ENCODE assay signal across 8 cellular contexts in the genomic region with DNA sequence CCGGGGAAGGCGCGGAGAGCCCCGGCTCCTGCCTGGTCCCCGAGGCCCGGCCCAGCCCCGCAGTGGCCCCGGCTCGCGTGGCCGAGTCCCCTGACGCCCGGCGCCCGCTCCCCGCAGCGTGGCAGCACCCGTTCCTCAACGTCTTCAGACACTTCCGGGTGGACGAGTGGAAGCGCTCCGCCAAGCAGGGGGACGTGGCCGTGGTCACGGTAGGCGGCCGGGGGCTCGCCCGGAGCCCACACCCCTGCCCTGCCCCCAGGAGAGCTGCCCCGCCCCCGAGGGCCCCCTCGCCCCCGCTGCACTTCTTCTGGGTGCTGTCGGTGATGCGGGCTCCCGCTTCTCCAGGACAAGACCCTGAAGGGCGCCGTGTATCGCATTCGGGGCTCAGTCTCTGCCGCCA. TPM values are rescaled to one million over a fixed set of nuclear protein-coding genes. Genes with fewer than 3 reads are reported as not detected.
DNase-seq lines count a peak whose midpoint lies in the region; ATAC-seq and TF ChIP-seq lines count a peak whose summit lies in the region.

No MANE protein-coding gene starts in this region.

- DNase-seq in EL (peak; percentile 38), HFF-Myc (ENCODE audit: extremely low read depth, low read depth) (no peak), SK-N-MC (ENCODE audit: low read depth, low spot score) (no peak), esophagus squamous epithelium (lab: John Stamatoyannopoulos, UW) (no peak), prostate gland (ENCODE audit: low spot score) (no peak), NCI-H2029 (lab: John Stamatoyannopoulos, UW) (no peak), SHP77 (lab: John Stamatoyannopoulos, UW) (no peak)

- H3K27me3 ChIP-seq in esophagus squamous epithelium: no peaks in the 10 kb centered on the region
- no peaks in the 10 kb centered on the region for H3K27me3 ChIP-seq in prostate gland (replicated peaks; ENCODE audit: insufficient read depth)

- ATAC-seq in GM18873 (IDR thresholded peaks at IDR 0.05; ENCODE audit: low FRiP score, unreplicated experiment): no peak

- H3K4me1 ChIP-seq in esophagus squamous epithelium (peaks cover 32 to 63% (median 33%) of the 10 kb centered on the region in 3 donors), prostate gland (replicated peaks) (peaks cover 18% of the 10 kb centered on the region)

- no peaks in the 10 kb centered on the region for H3K36me3 ChIP-seq in SK-N-MC (ENCODE audit: insufficient read depth, low read length)
- peaks cover 0 to 26% (median 0%) of the 10 kb centered on the region in 3 donors for H3K36me3 ChIP-seq in esophagus squamous epithelium
- H3K36me3 ChIP-seq in prostate gland: no peaks in the 10 kb centered on the region

- intact Hi-C loops in esophagus squamous epithelium (cut with DNase I): no loop called here
- intact Hi-C loops in prostate gland (cut with DNase I): no loop called here

- peak overlapping the region; percentile 96 for H3K9ac ChIP-seq in SK-N-MC (ENCODE audit: insufficient read length)

- no peak overlapping the region for H3K27ac ChIP-seq in SK-N-MC
- peak overlapping the region in 3 of 4 donors; percentile 86 to 91 (median 87) for H3K27ac ChIP-seq in esophagus squamous epithelium
- peak overlapping the region in 1 of 2 donors; percentile 89 for H3K27ac ChIP-seq in prostate gland

- no CpG with 5 or more reads among the region's 42 CpGs for WGBS in esophagus squamous epithelium, 2 donors
- 2% methylated on average over 18 of the region's 42 CpGs for WGBS in prostate gland

- H3K4me3 ChIP-seq in HFF-Myc (replicated peaks; ENCODE audit: low read depth, low read length) (peak overlapping the region; percentile 60), SK-N-MC (peak overlapping the region; percentile 91), esophagus squamous epithelium (peak overlapping the region; percentile 60 to 92 (median 72)), prostate gland (peak overlapping the region; percentile 52 to 77)

- TF ChIP-seq POLR2A in esophagus squamous epithelium (IDR thresholded peaks at IDR 0.05) (no peak), prostate gland (IDR thresholded peaks at IDR 0.05) (no peak)

- TF ChIP-seq CTCF in HFF-Myc (IDR thresholded peaks at IDR 0.05; ENCODE audit: low read depth, low read length, missing control alignments) (no peak), esophagus squamous epithelium (IDR thresholded peaks at IDR 0.05) (no peak), prostate gland (IDR thresholded peaks at IDR 0.05) (no peak)

- H3K9me3 ChIP-seq in SK-N-MC (ENCODE audit: low read depth, low read length) (no peaks in the 10 kb centered on the region), esophagus squamous epithelium (no peaks in the 10 kb centered on the region), prostate gland (no peaks in the 10 kb centered on the region)

RNA-seq across cellular contexts. Expression of a gene that starts 0.5 kb away (rescaled TPM):
- 10 to 100 TPM in 3 of 4 donors, 1 to 10 TPM in 1; 7.2 to 26.5 (median 15.8) TPM for total RNA-seq in esophagus squamous epithelium
- total RNA-seq in prostate gland: 10 to 100 TPM; 36.8 to 60.4 TPM

RNA-seq across cellular contexts. Expression of a gene that starts 8.0 kb away (rescaled TPM):
- total RNA-seq in esophagus squamous epithelium (10 to 100 TPM; 17.3 to 35.6 (median 28.1) TPM), prostate gland (10 to 100 TPM; 59.5 to 61.6 TPM)

RNA-seq across cellular contexts. Expression of a gene that starts 13.5 kb away (rescaled TPM):
- total RNA-seq in esophagus squamous epithelium: 100 to 1,000 TPM in 1 of 4 donors, 10 to 100 TPM in 3; 69.6 to 105 (median 79.9) TPM
- total RNA-seq in prostate gland: 100 to 1,000 TPM; 179 to 207 TPM

RNA-seq across cellular contexts. Expression of a gene that starts 18.3 kb away (rescaled TPM):
- total RNA-seq in esophagus squamous epithelium (10 to 100 TPM; 28.4 to 70.2 (median 48.9) TPM), prostate gland (100 to 1,000 TPM; 101 to 169 TPM)

RNA-seq across cellular contexts. Expression of a gene that starts 18.9 kb away (rescaled TPM):
- total RNA-seq in esophagus squamous epithelium: 1 to 10 TPM in 1 of 4 donors, under 1 TPM in 3; under 0.01 to 1.8 (median 0.29) TPM
- 1 to 10 TPM; 1.5 to 1.9 TPM for total RNA-seq in prostate gland
